10 cellular contexts compared by ENCODE assay signal in the genomic region with DNA sequence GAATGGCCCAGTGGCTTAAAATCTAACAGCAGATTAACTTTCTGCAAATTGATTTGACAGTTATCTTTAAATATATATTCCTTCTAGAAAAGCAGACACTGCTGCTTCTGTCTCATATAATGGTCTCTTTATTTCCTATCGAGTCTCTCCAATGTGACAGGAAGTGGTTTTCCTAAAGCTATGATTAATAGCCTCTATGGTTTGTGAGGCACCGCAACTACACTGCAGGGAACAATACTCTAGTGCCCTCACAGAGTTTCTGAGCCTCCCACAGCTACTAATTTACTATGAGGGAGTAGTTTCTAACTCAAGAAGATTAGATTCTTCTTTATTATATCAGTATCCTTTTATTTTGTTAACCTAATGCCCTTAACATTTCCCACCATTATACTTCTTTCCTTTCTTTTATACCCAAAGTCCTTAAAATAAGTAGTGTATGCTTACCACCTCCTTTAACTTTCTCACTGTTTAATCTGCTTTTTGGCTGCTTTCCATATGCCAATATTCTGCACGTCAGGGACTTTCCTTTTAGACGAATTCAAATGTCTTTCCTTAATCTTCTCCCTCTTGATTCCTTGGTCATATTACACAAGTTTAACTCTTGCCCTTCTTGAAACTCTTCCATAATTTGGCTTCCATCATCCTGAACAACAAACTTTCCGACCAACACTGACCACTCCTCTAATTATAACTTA. TPM values are rescaled to one million over a fixed set of nuclear protein-coding genes. Genes with fewer than 3 reads are reported as not detected.
DNase-seq lines count a peak whose midpoint lies in the region; ATAC-seq and TF ChIP-seq lines count a peak whose summit lies in the region.
"Had no signal": no experiment of that assay in that cellular context is flagged by ENCODE, and none has a peak within 500 bp of the region (broad histone marks: within the 10 kb centered on the region; RNA-seq: fewer than 3 reads in every experiment).

No MANE protein-coding gene starts in this region.

- peaks cover 24% of the 10 kb centered on the region for H3K4me1 Mint-ChIP-seq in activated CD8-positive, alpha-beta T cell treated with anti-CD3 and anti-CD28 coated beads, Interleukin-2, amount 10 ng/mL, durations not matched to agents 7 days and 5 days (ENCODE audit: low read depth)

- H3K4me3 Mint-ChIP-seq in activated CD8-positive, alpha-beta T cell treated with anti-CD3 and anti-CD28 coated beads, Interleukin-2, amount 10 ng/mL, durations not matched to agents 7 days and 5 days, result no peak overlapping the region
- H3K4me3 Mint-ChIP-seq: stimulated activated memory B cell treated with anti-CD40 and anti-IgM and Interleukin-4, amounts not matched to agents 10 μg/mL and 1 μg/mL and 100 μg/mL, for 72 hours had no signal

- H3K27ac ChIP-seq in effector memory CD4-positive, alpha-beta T cell (ENCODE audit: insufficient read depth, low read length, poor library complexity, severe bottlenecking), result no peak overlapping the region
- no peak overlapping the region for H3K27ac ChIP-seq in dorsolateral prefrontal cortex

- H3K36me3 Mint-ChIP-seq in activated CD8-positive, alpha-beta T cell treated with anti-CD3 and anti-CD28 coated beads, Interleukin-2, amount 10 ng/mL, durations not matched to agents 7 days and 5 days (ENCODE audit: low read depth), result peaks cover 35% of the 10 kb centered on the region

- H3K27ac Mint-ChIP-seq in activated CD8-positive, alpha-beta T cell treated with anti-CD3 and anti-CD28 coated beads, Interleukin-2, amount 10 ng/mL, durations not matched to agents 7 days and 5 days, result peak overlapping the region; percentile 40
- H3K27ac Mint-ChIP-seq: stimulated activated memory B cell treated with anti-CD40 and anti-IgM and Interleukin-4, amounts not matched to agents 10 μg/mL and 1 μg/mL and 100 μg/mL, for 72 hours had no signal

- no peak overlapping the region for H3K4me3 ChIP-seq in effector memory CD4-positive, alpha-beta T cell (ENCODE audit: insufficient read depth, low read depth, low read length, poor library complexity, severe bottlenecking)
- H3K4me3 ChIP-seq in dorsolateral prefrontal cortex, result no peak overlapping the region

- DNase-seq in DMS153 treated with DMSO at 0.1 percent for 48 hours (lab: John Stamatoyannopoulos, UW; ENCODE audit: unreplicated experiment), result peak; percentile 42
- DNase-seq in KG1 (lab: John Stamatoyannopoulos, UW), result peak; percentile 81
- DNase-seq in activated CD8-positive, alpha-beta T cell treated with anti-CD3 and anti-CD28 coated beads, Interleukin-2, amount 10 ng/mL, durations not matched to agents 7 days and 5 days, result peak; percentile 51
- peak; percentile 8 to 71 for DNase-seq in lung microvascular endothelial cell (ENCODE audit: low read depth in 2 of 2)
- no peak for DNase-seq in effector memory CD4-positive, alpha-beta T cell
- no peak for DNase-seq in dorsolateral prefrontal cortex
- DNase-seq: NCI-H524 treated with DMSO at 0.1 percent for 48 hours had no signal

- no peaks in the 10 kb centered on the region for H3K27me3 Mint-ChIP-seq in activated CD8-positive, alpha-beta T cell treated with anti-CD3 and anti-CD28 coated beads, Interleukin-2, amount 10 ng/mL, durations not matched to agents 7 days and 5 days (ENCODE audit: low read depth)
- H3K27me3 Mint-ChIP-seq: stimulated activated memory B cell treated with anti-CD40 and anti-IgM and Interleukin-4, amounts not matched to agents 10 μg/mL and 1 μg/mL and 100 μg/mL, for 72 hours had no signal

- ATAC-seq in activated CD8-positive, alpha-beta T cell treated with anti-CD3 and anti-CD28 coated beads, Interleukin-2, amount 10 ng/mL, durations not matched to agents 7 days and 5 days, result peak; percentile 89
- ATAC-seq in GM21515 (IDR thresholded peaks at IDR 0.05; ENCODE audit: unreplicated experiment) (no peak), HG03460 (IDR thresholded peaks at IDR 0.05; ENCODE audit: unreplicated experiment) (no peak)
- ATAC-seq: stimulated activated memory B cell treated with anti-CD40 and anti-IgM and Interleukin-4, amounts not matched to agents 10 μg/mL and 1 μg/mL and 100 μg/mL, for 72 hours had no signal

- H3K27me3 ChIP-seq in effector memory CD4-positive, alpha-beta T cell (replicated peaks; ENCODE audit: control insufficient read depth, insufficient read depth, low read length, poor library complexity, severe bottlenecking), result no peaks in the 10 kb centered on the region
- H3K27me3 ChIP-seq in dorsolateral prefrontal cortex, result no peaks in the 10 kb centered on the region

- intact Hi-C loops in dorsolateral prefrontal cortex (cut with DNase I), result no loop called here

- H3K9me3 ChIP-seq in effector memory CD4-positive, alpha-beta T cell (ENCODE audit: control insufficient read depth, low read length), result no peaks in the 10 kb centered on the region

- no peak for TF ChIP-seq CTCF in dorsolateral prefrontal cortex (IDR thresholded peaks at IDR 0.05 in 54 of 56, conservative IDR thresholded peaks at IDR 0.05 in 2 of 56; ENCODE audit: low read depth in 1 of 56, partially characterized antibody in 56 of 56)

- H3K36me3 ChIP-seq in effector memory CD4-positive, alpha-beta T cell (ENCODE audit: control insufficient read depth, insufficient read depth, low read length), result no peaks in the 10 kb centered on the region

- POLR2A ChIA-PET in activated CD8-positive, alpha-beta T cell treated with anti-CD3 and anti-CD28 coated beads, Interleukin-2, amount 10 ng/mL, durations not matched to agents 7 days and 5 days (lab: Charles Lee), result no interaction called here

- H3K9me3 Mint-ChIP-seq in activated CD8-positive, alpha-beta T cell treated with anti-CD3 and anti-CD28 coated beads, Interleukin-2, amount 10 ng/mL, durations not matched to agents 7 days and 5 days (ENCODE audit: insufficient read depth), result peaks cover 30% of the 10 kb centered on the region

- H3K4me1 ChIP-seq in effector memory CD4-positive, alpha-beta T cell (ENCODE audit: control insufficient read depth, insufficient read depth, low read length, poor library complexity, severe bottlenecking), result no peaks in the 10 kb centered on the region

- CTCF ChIA-PET in activated CD8-positive, alpha-beta T cell treated with anti-CD3 and anti-CD28 coated beads, Interleukin-2, amount 10 ng/mL, durations not matched to agents 7 days and 5 days (lab: Charles Lee), result interaction anchor here (0.6 to 1.7 kb wide), 3 partner anchors 23 to 292 kb away, joined by 3 to 6 read pairs (median 4); a partner anchor contains a TSS

RNA-seq across cellular contexts. Expression of a gene that starts 23.8 kb away (rescaled TPM):
- 10 to 100 TPM; 39.0 to 43.7 TPM for total RNA-seq in activated CD8-positive, alpha-beta T cell treated with anti-CD3 and anti-CD28 coated beads, Interleukin-2, amount 10 ng/mL, durations not matched to agents 7 days and 5 days
- total RNA-seq in lung microvascular endothelial cell, result 70.6 and 108 TPM in 2 replicates
- 10 to 100 TPM in 119 of 120 experiments, 1 to 10 TPM in 1; 7.8 to 51.4 (median 18.7) TPM for total RNA-seq in dorsolateral prefrontal cortex

Comparison
In these comparisons a context has a peak if more than half of its experiments do, and no peak if none do; other contexts are left out.
1. DNase-seq: peak in DMS153 treated with DMSO at 0.1 percent for 48 hours (single experiment), KG1 (single experiment), activated CD8-positive, alpha-beta T cell treated with anti-CD3 and anti-CD28 coated beads, Interleukin-2, amount 10 ng/mL, durations not matched to agents 7 days and 5 days (single experiment) and lung microvascular endothelial cell (2 of 2); none in effector memory CD4-positive, alpha-beta T cell (0 of 3) and dorsolateral prefrontal cortex (0 of 10).